In the genomic region with DNA sequence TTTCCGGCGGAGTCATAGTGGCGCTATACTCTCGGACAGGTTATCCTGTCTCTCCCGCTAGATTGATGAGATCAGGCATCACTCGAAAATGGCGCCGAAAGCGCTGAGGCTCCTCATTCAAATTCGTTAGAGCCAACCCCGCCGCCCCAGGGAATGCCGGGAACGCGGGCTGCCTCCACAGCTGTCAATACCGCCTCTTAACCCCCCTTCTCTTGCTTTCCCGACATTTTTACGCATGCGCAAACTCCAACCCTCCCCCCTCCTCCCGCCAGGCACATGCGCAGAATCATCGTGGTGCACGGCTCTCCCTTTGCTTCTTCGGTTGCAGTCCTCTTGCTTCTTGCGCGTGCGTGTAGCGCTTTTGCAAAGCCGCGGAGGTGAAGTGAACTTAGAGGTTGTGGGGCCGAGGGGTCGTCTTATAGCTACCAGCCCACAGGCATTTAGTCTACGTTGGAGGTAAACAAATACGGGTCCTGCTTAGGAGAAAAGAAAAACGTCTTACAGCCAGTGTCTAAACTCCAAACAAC, we compare ENCODE assay signal across 8 cellular contexts.
DNase-seq lines count a peak whose midpoint lies in the region; ATAC-seq lines count a peak whose summit lies in the region.

No MANE protein-coding gene starts in this region.

- H3K9me3 Mint-ChIP-seq in effector memory CD8-positive, alpha-beta T cell, result no peaks in the 10 kb centered on the region

- peak overlapping the region; percentile 97 to 100 for H3K4me3 Mint-ChIP-seq in effector memory CD8-positive, alpha-beta T cell

- peak; percentile 60 for ATAC-seq in GM21367 (IDR thresholded peaks at IDR 0.05; ENCODE audit: unreplicated experiment)
- peak; percentile 72 for ATAC-seq in effector memory CD8-positive, alpha-beta T cell (replicated peaks)

- peak overlapping the region; percentile 85 to 96 for H3K27ac Mint-ChIP-seq in effector memory CD8-positive, alpha-beta T cell

- DNase-seq in COR-L47 (lab: John Stamatoyannopoulos, UW), result peak; percentile 99
- peak; percentile 99 for DNase-seq in HT1080 (ENCODE audit: low read depth)
- DNase-seq in NOMO-1 (lab: John Stamatoyannopoulos, UW; ENCODE audit: unreplicated experiment in 2 of 2), result peak; percentile 98
- peak; percentile 90 to 98 (median 97) for DNase-seq in activated CD8-positive, alpha-beta memory T cell treated with anti-CD3 and anti-CD28 coated beads for 48 hours (ENCODE audit: low read depth in 2 of 3, low spot score in 2 of 3)
- DNase-seq in effector memory CD8-positive, alpha-beta T cell, result peak; percentile 97 to 99 (median 98)
- peak; percentile 99 for DNase-seq in medulla oblongata (ENCODE audit: extremely low spot score)
- DNase-seq in stimulated activated CD4-positive, alpha-beta T cell treated with anti-CD3 and anti-CD28 coated beads, TNF-alpha, amount 100 ng/mL, for 48 hours (ENCODE audit: low read depth in 3 of 3), result peak; percentile 96 to 98 (median 97)

- H3K27me3 Mint-ChIP-seq in effector memory CD8-positive, alpha-beta T cell, result no peaks in the 10 kb centered on the region

- peaks cover 16 to 19% of the 10 kb centered on the region in 2 donors for H3K4me1 Mint-ChIP-seq in effector memory CD8-positive, alpha-beta T cell (ENCODE audit: low read depth in 2 of 2)

- peaks cover 34% of the 10 kb centered on the region for H3K36me3 Mint-ChIP-seq in effector memory CD8-positive, alpha-beta T cell (ENCODE audit: insufficient read depth)

Comparison
In these comparisons a context has a peak if more than half of its experiments do, and no peak if none do; other contexts are left out.
1. Peak in every context shown above with its lines: DNase-seq and ATAC-seq.